1 cellular context compared by ENCODE assay signal in the genomic region with DNA sequence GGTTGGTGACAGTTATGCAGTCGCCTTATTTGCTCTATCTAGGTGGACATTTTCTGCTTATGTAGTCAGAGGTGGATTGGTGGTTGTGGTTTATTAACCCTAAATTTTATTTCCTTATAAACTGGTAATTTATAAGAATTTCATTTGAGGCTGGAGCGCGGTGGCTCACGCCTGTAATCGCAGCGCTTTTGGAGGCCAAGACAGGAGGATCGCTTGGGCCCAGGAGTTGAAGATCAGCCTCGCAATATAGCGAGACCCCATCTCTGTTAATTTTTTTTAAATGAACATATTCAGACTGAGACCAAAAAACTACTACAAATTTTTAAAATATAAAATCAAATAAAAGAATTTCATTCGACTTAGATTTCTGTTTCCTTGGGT.
A peak's percentile ranks its signal among the peaks of the same experiment; 100 is the strongest.
TF ChIP-seq lines count a peak whose summit lies in the region.

No MANE protein-coding gene starts in this region.

TF ChIP-seq in K562, 482 proteins besides CTCF, POLR2A, EP300 and RAD21 (continued from another document):
- TF ChIP-seq, protein P1, sequence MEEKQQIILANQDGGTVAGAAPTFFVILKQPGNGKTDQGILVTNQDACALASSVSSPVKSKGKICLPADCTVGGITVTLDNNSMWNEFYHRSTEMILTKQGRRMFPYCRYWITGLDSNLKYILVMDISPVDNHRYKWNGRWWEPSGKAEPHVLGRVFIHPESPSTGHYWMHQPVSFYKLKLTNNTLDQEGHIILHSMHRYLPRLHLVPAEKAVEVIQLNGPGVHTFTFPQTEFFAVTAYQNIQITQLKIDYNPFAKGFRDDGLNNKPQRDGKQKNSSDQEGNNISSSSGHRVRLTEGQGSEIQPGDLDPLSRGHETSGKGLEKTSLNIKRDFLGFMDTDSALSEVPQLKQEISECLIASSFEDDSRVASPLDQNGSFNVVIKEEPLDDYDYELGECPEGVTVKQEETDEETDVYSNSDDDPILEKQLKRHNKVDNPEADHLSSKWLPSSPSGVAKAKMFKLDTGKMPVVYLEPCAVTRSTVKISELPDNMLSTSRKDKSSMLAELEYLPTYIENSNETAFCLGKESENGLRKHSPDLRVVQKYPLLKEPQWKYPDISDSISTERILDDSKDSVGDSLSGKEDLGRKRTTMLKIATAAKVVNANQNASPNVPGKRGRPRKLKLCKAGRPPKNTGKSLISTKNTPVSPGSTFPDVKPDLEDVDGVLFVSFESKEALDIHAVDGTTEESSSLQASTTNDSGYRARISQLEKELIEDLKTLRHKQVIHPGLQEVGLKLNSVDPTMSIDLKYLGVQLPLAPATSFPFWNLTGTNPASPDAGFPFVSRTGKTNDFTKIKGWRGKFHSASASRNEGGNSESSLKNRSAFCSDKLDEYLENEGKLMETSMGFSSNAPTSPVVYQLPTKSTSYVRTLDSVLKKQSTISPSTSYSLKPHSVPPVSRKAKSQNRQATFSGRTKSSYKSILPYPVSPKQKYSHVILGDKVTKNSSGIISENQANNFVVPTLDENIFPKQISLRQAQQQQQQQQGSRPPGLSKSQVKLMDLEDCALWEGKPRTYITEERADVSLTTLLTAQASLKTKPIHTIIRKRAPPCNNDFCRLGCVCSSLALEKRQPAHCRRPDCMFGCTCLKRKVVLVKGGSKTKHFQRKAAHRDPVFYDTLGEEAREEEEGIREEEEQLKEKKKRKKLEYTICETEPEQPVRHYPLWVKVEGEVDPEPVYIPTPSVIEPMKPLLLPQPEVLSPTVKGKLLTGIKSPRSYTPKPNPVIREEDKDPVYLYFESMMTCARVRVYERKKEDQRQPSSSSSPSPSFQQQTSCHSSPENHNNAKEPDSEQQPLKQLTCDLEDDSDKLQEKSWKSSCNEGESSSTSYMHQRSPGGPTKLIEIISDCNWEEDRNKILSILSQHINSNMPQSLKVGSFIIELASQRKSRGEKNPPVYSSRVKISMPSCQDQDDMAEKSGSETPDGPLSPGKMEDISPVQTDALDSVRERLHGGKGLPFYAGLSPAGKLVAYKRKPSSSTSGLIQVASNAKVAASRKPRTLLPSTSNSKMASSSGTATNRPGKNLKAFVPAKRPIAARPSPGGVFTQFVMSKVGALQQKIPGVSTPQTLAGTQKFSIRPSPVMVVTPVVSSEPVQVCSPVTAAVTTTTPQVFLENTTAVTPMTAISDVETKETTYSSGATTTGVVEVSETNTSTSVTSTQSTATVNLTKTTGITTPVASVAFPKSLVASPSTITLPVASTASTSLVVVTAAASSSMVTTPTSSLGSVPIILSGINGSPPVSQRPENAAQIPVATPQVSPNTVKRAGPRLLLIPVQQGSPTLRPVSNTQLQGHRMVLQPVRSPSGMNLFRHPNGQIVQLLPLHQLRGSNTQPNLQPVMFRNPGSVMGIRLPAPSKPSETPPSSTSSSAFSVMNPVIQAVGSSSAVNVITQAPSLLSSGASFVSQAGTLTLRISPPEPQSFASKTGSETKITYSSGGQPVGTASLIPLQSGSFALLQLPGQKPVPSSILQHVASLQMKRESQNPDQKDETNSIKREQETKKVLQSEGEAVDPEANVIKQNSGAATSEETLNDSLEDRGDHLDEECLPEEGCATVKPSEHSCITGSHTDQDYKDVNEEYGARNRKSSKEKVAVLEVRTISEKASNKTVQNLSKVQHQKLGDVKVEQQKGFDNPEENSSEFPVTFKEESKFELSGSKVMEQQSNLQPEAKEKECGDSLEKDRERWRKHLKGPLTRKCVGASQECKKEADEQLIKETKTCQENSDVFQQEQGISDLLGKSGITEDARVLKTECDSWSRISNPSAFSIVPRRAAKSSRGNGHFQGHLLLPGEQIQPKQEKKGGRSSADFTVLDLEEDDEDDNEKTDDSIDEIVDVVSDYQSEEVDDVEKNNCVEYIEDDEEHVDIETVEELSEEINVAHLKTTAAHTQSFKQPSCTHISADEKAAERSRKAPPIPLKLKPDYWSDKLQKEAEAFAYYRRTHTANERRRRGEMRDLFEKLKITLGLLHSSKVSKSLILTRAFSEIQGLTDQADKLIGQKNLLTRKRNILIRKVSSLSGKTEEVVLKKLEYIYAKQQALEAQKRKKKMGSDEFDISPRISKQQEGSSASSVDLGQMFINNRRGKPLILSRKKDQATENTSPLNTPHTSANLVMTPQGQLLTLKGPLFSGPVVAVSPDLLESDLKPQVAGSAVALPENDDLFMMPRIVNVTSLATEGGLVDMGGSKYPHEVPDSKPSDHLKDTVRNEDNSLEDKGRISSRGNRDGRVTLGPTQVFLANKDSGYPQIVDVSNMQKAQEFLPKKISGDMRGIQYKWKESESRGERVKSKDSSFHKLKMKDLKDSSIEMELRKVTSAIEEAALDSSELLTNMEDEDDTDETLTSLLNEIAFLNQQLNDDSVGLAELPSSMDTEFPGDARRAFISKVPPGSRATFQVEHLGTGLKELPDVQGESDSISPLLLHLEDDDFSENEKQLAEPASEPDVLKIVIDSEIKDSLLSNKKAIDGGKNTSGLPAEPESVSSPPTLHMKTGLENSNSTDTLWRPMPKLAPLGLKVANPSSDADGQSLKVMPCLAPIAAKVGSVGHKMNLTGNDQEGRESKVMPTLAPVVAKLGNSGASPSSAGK (IDR thresholded peaks at IDR 0.05): 0 out of 2 replicates have a peak, but pooled peaks have one; percentile 23
- TF ChIP-seq PHB2 (IDR thresholded peaks at IDR 0.05; ENCODE audit: low read depth) (no peak), ZNF766 (CRISPR knock-in tag; conservative IDR thresholded peaks at IDR 0.05) (0 out of 2 replicates have a peak, but pooled peaks have one; percentile 7)
- TF ChIP-seq, protein P2, sequence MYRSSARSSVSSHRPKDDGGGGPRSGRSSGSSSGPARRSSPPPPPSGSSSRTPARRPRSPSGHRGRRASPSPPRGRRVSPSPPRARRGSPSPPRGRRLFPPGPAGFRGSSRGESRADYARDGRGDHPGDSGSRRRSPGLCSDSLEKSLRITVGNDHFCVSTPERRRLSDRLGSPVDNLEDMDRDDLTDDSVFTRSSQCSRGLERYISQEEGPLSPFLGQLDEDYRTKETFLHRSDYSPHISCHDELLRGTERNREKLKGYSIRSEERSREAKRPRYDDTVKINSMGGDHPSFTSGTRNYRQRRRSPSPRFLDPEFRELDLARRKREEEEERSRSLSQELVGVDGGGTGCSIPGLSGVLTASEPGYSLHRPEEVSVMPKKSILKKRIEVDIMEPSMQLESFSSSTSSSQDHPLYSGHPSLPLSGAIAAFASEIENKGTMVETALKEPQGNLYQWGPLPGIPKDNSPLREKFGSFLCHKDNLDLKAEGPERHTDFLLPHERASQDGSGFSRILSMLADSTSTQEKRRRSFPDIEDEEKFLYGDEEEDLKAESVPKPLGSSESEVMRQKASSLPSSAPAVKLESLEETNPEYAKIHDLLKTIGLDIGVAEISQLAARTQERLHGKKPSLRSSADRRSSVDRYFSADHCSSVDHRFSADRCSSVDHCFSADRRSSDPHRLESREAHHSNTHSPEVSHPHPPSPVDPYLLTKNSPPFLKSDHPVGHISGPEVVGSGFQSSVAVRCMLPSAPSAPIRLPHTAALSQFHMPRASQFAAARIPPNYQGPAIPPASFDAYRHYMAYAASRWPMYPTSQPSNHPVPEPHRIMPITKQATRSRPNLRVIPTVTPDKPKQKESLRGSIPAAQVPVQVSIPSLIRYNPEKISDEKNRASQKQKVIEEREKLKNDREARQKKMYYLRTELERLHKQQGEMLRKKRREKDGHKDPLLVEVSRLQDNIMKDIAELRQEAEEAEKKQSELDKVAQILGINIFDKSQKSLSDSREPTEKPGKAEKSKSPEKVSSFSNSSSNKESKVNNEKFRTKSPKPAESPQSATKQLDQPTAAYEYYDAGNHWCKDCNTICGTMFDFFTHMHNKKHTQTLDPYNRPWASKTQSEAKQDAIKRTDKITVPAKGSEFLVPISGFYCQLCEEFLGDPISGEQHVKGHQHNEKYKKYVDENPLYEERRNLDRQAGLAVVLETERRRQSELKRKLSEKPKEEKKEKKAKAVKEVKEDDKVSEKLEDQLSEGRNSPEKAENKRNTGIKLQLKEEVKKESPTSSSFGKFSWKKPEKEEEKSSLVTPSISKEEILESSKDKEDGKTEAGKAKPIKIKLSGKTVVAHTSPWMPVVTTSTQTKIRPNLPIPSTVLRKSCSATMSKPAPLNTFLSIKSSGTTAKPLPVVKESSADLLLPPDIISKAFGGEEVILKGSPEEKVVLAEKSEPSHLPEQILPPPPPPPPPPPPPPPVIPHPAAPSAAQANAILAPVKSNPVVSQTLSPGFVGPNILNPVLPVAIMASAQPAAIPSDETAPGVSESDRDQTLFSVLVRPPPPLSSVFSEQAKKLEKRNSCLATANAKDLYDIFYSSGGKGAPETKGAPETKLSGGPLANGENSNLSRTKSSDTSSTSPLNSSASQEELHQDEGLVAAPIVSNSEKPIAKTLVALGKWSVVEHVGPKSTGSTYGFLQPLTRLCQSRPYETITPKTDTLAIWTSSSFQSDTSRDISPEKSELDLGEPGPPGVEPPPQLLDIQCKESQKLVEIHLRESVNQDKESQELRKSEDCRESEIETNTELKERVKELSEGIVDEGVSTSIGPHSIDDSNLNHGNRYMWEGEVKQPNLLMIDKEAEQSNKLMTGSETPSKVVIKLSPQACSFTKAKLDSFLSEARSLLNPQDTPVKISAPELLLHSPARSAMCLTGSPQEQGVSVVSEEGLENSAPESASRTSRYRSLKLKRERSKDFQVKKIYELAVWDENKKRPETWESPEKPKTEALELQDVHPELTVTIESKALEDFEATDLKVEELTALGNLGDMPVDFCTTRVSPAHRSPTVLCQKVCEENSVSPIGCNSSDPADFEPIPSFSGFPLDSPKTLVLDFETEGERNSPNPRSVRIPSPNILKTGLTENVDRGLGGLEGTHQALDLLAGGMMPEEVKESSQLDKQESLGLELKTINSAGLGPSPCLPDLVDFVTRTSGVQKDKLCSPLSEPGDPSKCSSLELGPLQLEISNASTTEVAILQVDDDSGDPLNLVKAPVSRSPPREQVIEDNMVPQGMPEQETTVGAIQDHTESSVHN (IDR thresholded peaks at IDR 0.05; ENCODE audit: borderline replicate concordance in 1 of 2, low read depth in 1 of 2): no peak
TF ChIP-seq in K562: peak in this region for 7.
